Comparison of ENCODE assay signal across 3 cellular contexts in genomic region chr11:83840326-83840725, GRCh38.
"Had no signal": no experiment of that assay in that cellular context is flagged by ENCODE, and none has a peak within 500 bp of the region (broad histone marks: within the 10 kb centered on the region; RNA-seq: fewer than 3 reads in every experiment).

No MANE protein-coding gene starts in this region.

- ATAC-seq: GM12878 had no signal

- DNase-seq: GDM1, GF-D8 had no signal

- H3K4me3 ChIP-seq: GM12878 had no signal
